In genomic region chr4:98150092-98150761, GRCh38 we compare ENCODE assay signal across 13 cellular contexts. TPM values are rescaled to one million over a fixed set of nuclear protein-coding genes. Genes with fewer than 3 reads are reported as not detected.
DNase-seq lines count a peak whose midpoint lies in the region; ATAC-seq, FAIRE-seq and TF ChIP-seq lines count a peak whose summit lies in the region.
"Had no signal": no experiment of that assay in that cellular context is flagged by ENCODE, and none has a peak within 500 bp of the region (broad histone marks: within the 10 kb centered on the region; RNA-seq: fewer than 3 reads in every experiment).

No MANE protein-coding gene starts in this region.

- CTCF ChIA-PET in K562 (lab: Yijun Ruan, JAX; ENCODE audit: low intra/inter-chr PET ratio): no interaction called here
- CTCF ChIA-PET in activated CD4-positive, alpha-beta memory T cell treated with anti-CD3 and anti-CD28 coated beads, Interleukin-2, amount 10 ng/mL, durations not matched to agents 7 days and 5 days (lab: Charles Lee): interaction anchor here (0.7 to 2.7 kb wide), 4 partner anchors 845 to 1313 kb away, joined by 3 to 12 read pairs (median 6); partner anchors contain the start of gene METAP1

- H3K27ac ChIP-seq in K562 (ENCODE audit: extremely low read depth, low read depth, low read length): no peak overlapping the region
- no peak overlapping the region for H3K27ac ChIP-seq in right lobe of liver
- H3K27ac ChIP-seq: lower lobe of right lung had no signal

- no peak for TF ChIP-seq POLR2A in K562 (conservative IDR thresholded peaks at IDR 0.05)
- no peak for TF ChIP-seq POLR2A in right lobe of liver (IDR thresholded peaks at IDR 0.05)

- intact Hi-C loops in K562 (cut with micrococcal nuclease): loop anchor here (5.0 to 10.0 kb wide), 3 partner anchors 237 to 1257 kb away; no protein-coding TSS in a partner anchor
- intact Hi-C loops in right lobe of liver (cut with DNase I): no loop called here

- H3K79me2 ChIP-seq in K562 (ENCODE audit: control insufficient read depth, insufficient read depth, low read length): no peaks in the 10 kb centered on the region

- no peaks in the 10 kb centered on the region for H3K27me3 Mint-ChIP-seq in activated CD4-positive, alpha-beta memory T cell treated with anti-CD3 and anti-CD28 coated beads, Interleukin-2, amount 10 ng/mL, durations not matched to agents 7 days and 5 days
- H3K27me3 Mint-ChIP-seq: IgD-negative memory B cell; stimulated activated naive CD8-positive, alpha-beta T cell treated with anti-CD3 and anti-CD28 coated beads, Interleukin-15, Interleukin-2, amounts not matched to agents 100 ng/mL and 50 ng/mL, for 24 hours had no signal

- no peaks in the 10 kb centered on the region for H4K20me1 ChIP-seq in K562 (replicated peaks; ENCODE audit: control insufficient read depth, insufficient read depth, low read length)

- no peaks in the 10 kb centered on the region for H3K36me3 ChIP-seq in K562 (ENCODE audit: control insufficient read depth, insufficient read depth, low read length)
- H3K36me3 ChIP-seq in right lobe of liver: no peaks in the 10 kb centered on the region
- H3K36me3 ChIP-seq: lower lobe of right lung had no signal

- ATAC-seq in K562: no peak
- no peak for ATAC-seq in right lobe of liver
- no peak for ATAC-seq in HG03108 (IDR thresholded peaks at IDR 0.05; ENCODE audit: unreplicated experiment)
- ATAC-seq: lower lobe of right lung had no signal

- H3K9me1 ChIP-seq in K562 (ENCODE audit: control insufficient read depth, insufficient read depth, low read length): no peaks in the 10 kb centered on the region

- no TSS peak for BruUV-seq in K562 (replicated peaks; lab: Mats Ljungman, UMichigan)

- DNase-seq in CD1c-positive myeloid dendritic cell (ENCODE audit: extremely low spot score) (peak; percentile 19), LHCN-M2 (ENCODE audit: low read depth) (peak; percentile 14), K562 (ENCODE audit: extremely low read depth in 1 of 4, low spot score in 3 of 4) (no peak), right lobe of liver (no peak), hepatic stellate cell (ENCODE audit: low spot score) (no peak)
- DNase-seq in activated CD4-positive, alpha-beta memory T cell treated with anti-CD3 and anti-CD28 coated beads, Interleukin-2, amount 10 ng/mL, durations not matched to agents 7 days and 5 days: no peak
- DNase-seq in activated T-cell treated with anti-CD3 and anti-CD28 coated beads, Interleukin-2, amount 50 U/mL, for 48 hours: no peak
- DNase-seq: activated effector memory CD4-positive, alpha-beta T cell treated with Interleukin-2 at 50 U/mL for 16 hours; GF-D8; lower lobe of right lung had no signal

- H3K27me3 ChIP-seq in K562 (ENCODE audit: control insufficient read depth in 2 of 2, insufficient read depth in 2 of 2, low read length in 2 of 2) (no peaks in the 10 kb centered on the region), right lobe of liver (no peaks in the 10 kb centered on the region)

- TF ChIP-seq RAD21 in K562 (CRISPR knock-in tag; conservative IDR thresholded peaks at IDR 0.05 in 1 of 2, IDR thresholded peaks at IDR 0.05 in 1 of 2): peak; percentile 40 to 50

- POLR2A ChIA-PET in K562 (lab: Yijun Ruan, JAX): interaction anchor here (1.1 kb wide), 1 partner anchor 9 kb away, joined by 3 read pairs; no protein-coding TSS in a partner anchor
- POLR2A ChIA-PET in activated CD4-positive, alpha-beta memory T cell treated with anti-CD3 and anti-CD28 coated beads, Interleukin-2, amount 10 ng/mL, durations not matched to agents 7 days and 5 days (lab: Charles Lee): no interaction called here

- no peak for TF ChIP-seq EP300 in K562 (IDR thresholded peaks at IDR 0.05; ENCODE audit: low read length)

- no peaks in the 10 kb centered on the region for H3K9me3 Mint-ChIP-seq in activated CD4-positive, alpha-beta memory T cell treated with anti-CD3 and anti-CD28 coated beads, Interleukin-2, amount 10 ng/mL, durations not matched to agents 7 days and 5 days
- H3K9me3 Mint-ChIP-seq: IgD-negative memory B cell; stimulated activated naive CD8-positive, alpha-beta T cell treated with anti-CD3 and anti-CD28 coated beads, Interleukin-15, Interleukin-2, amounts not matched to agents 100 ng/mL and 50 ng/mL, for 24 hours had no signal

- H3K4me3 Mint-ChIP-seq in activated CD4-positive, alpha-beta memory T cell treated with anti-CD3 and anti-CD28 coated beads, Interleukin-2, amount 10 ng/mL, durations not matched to agents 7 days and 5 days: no peak overlapping the region
- H3K4me3 Mint-ChIP-seq: stimulated activated naive CD8-positive, alpha-beta T cell treated with anti-CD3 and anti-CD28 coated beads, Interleukin-15, Interleukin-2, amounts not matched to agents 100 ng/mL and 50 ng/mL, for 24 hours had no signal

- H3K4me1 ChIP-seq in K562 (replicated peaks in 1 of 2; ENCODE audit: control insufficient read depth in 2 of 2, insufficient read depth in 2 of 2, low read length in 2 of 2) (no peaks in the 10 kb centered on the region), right lobe of liver (no peaks in the 10 kb centered on the region)
- H3K4me1 ChIP-seq: lower lobe of right lung had no signal

- H3K9ac ChIP-seq in K562 (ENCODE audit: insufficient read depth in 1 of 2, low read depth in 2 of 2, low read length in 2 of 2): no peak overlapping the region

- FAIRE-seq in K562 (lab: Jason Lieb, UNC): no peak

- H3K9me3 ChIP-seq in K562 (replicated peaks; ENCODE audit: control insufficient read depth, insufficient read depth, low read depth, low read length) (no peaks in the 10 kb centered on the region), right lobe of liver (no peaks in the 10 kb centered on the region)
- H3K9me3 ChIP-seq: lower lobe of right lung had no signal

- H3K4me1 Mint-ChIP-seq in activated CD4-positive, alpha-beta memory T cell treated with anti-CD3 and anti-CD28 coated beads, Interleukin-2, amount 10 ng/mL, durations not matched to agents 7 days and 5 days: peaks cover 12% of the 10 kb centered on the region

- no peak overlapping the region for H3K4me3 ChIP-seq in K562
- H3K4me3 ChIP-seq in right lobe of liver: no peak overlapping the region
- H3K4me3 ChIP-seq: lower lobe of right lung had no signal

- H3K36me3 Mint-ChIP-seq in activated CD4-positive, alpha-beta memory T cell treated with anti-CD3 and anti-CD28 coated beads, Interleukin-2, amount 10 ng/mL, durations not matched to agents 7 days and 5 days (ENCODE audit: low read depth): no peaks in the 10 kb centered on the region

- H3K27ac Mint-ChIP-seq in activated CD4-positive, alpha-beta memory T cell treated with anti-CD3 and anti-CD28 coated beads, Interleukin-2, amount 10 ng/mL, durations not matched to agents 7 days and 5 days: no peak overlapping the region
- H3K27ac Mint-ChIP-seq: stimulated activated naive CD8-positive, alpha-beta T cell treated with anti-CD3 and anti-CD28 coated beads, Interleukin-15, Interleukin-2, amounts not matched to agents 100 ng/mL and 50 ng/mL, for 24 hours had no signal

- H3K4me2 ChIP-seq in K562 (ENCODE audit: insufficient read depth, low read length): no peak overlapping the region

- H2AFZ ChIP-seq in K562 (ENCODE audit: low read depth, low read length): no peak overlapping the region

- in situ Hi-C loops in K562 (cut with MboI): no loop called here

- TF ChIP-seq CTCF in K562 (IDR thresholded peaks at IDR 0.05 in 2 of 3, conservative IDR thresholded peaks at IDR 0.05 in 1 of 3; ENCODE audit: insufficient read depth in 2 of 3, low read depth in 1 of 3, low read length in 3 of 3): peak in 1 of 3 experiments; percentile 43; a peak in 2 of 6 replicates
- TF ChIP-seq CTCF in right lobe of liver (IDR thresholded peaks at IDR 0.05): peak; percentile 14 to 47 (median 31)

TF ChIP-seq in K562, 482 proteins besides CTCF, POLR2A, EP300 and RAD21 (continues in another document):
- TF ChIP-seq ZBTB33 (CRISPR knock-in tag; IDR thresholded peaks at IDR 0.05): no peak
- TF ChIP-seq FOXP1 (CRISPR knock-in tag; IDR thresholded peaks at IDR 0.05): no peak

RNA-seq across cellular contexts. Expression of gene STPG2, which starts 7.0 kb away (rescaled TPM):
- 0.11 TPM in 1 of 2 replicates, not detected in the other for total RNA-seq in LHCN-M2 (2014; rRNA removed)
- polyA plus RNA-seq in LHCN-M2 (2012): not detected
- not detected in 2 replicates for total RNA-seq in K562 (2011; cell fraction: chromatin; rRNA removed; ENCODE audit: low replicate concordance)
- total RNA-seq in K562 (2011; cell fraction: nucleolus; rRNA removed): not detected in 2 replicates
- not detected in 2 replicates for total RNA-seq in K562 (2011; cell fraction: nucleoplasm; rRNA removed)
- not detected in 2 replicates for total RNA-seq in K562 (2014; rRNA removed)
- total RNA-seq in K562 (2014; rRNA removed; fragmentation: Illumina TruSeq; extraction: Trizol): not detected in 2 replicates
- not detected in 2 replicates for total RNA-seq in K562 (2015; rRNA removed; fragmentation: Illumina TruSeq; extraction: Trizol)
- not detected in 2 replicates for total RNA-seq in K562 (2021)
- 0.04 TPM in 1 of 2 replicates, not detected in the other for polyA plus RNA-seq in K562 (2011; rRNA removed)
- polyA plus RNA-seq in K562 (2011; cell fraction: cytosol; rRNA removed): not detected in 2 replicates
- 0.07 TPM in 1 of 2 replicates, not detected in the other for polyA plus RNA-seq in K562 (2011; cell fraction: nucleus; rRNA removed)
- polyA plus RNA-seq in K562 (2012): not detected in 2 replicates
- polyA plus RNA-seq in K562 (2014; fragmentation: Illumina TruSeq; extraction: Trizol): not detected in 2 replicates
- polyA plus RNA-seq in K562 (2014; fragmentation: Nextera tagmentation; extraction: Ambion mirVana): not detected
- not detected in 2 replicates for polyA plus RNA-seq in K562 (2014; rRNA removed)
- 0.12 TPM in 1 of 2 replicates, not detected in the other for polyA minus RNA-seq in K562 (2011; rRNA and poly(A)+ RNA removed)
- polyA minus RNA-seq in K562 (2011; cell fraction: cytosol; rRNA and poly(A)+ RNA removed): not detected in 2 replicates
- polyA minus RNA-seq in K562 (2011; cell fraction: nucleus; rRNA and poly(A)+ RNA removed): 0.22 TPM in 1 of 2 replicates, not detected in the other
- under 1 TPM in 4 of 6 experiments, not detected in 2; 0.25 to 0.46 (median 0.40) TPM for total RNA-seq in right lobe of liver
- not detected for total RNA-seq in activated CD4-positive, alpha-beta memory T cell treated with anti-CD3 and anti-CD28 coated beads, Interleukin-2, amount 10 ng/mL, durations not matched to agents 7 days and 5 days

Comparison
In these comparisons a context has a peak if more than half of its experiments do, and no peak if none do; other contexts are left out.
1. DNase-seq: peak in CD1c-positive myeloid dendritic cell (single experiment) and LHCN-M2 (single experiment); none in K562 (0 of 4), right lobe of liver (0 of 3), hepatic stellate cell (single experiment), activated CD4-positive, alpha-beta memory T cell treated with anti-CD3 and anti-CD28 coated beads, Interleukin-2, amount 10 ng/mL, durations not matched to agents 7 days and 5 days (single experiment) and activated T-cell treated with anti-CD3 and anti-CD28 coated beads, Interleukin-2, amount 50 U/mL, for 48 hours (0 of 2).